Comparison of ENCODE assay signal across 18 cellular contexts in genomic region chr11:46505741-46506485, GRCh38.
DNase-seq lines count a peak whose midpoint lies in the region; ATAC-seq and TF ChIP-seq lines count a peak whose summit lies in the region.
"Had no signal": no experiment of that assay in that cellular context is flagged by ENCODE, and none has a peak within 500 bp of the region (broad histone marks: within the 10 kb centered on the region; RNA-seq: fewer than 3 reads in every experiment).

No MANE protein-coding gene starts in this region.

- H3K27ac Mint-ChIP-seq in activated naive CD4-positive, alpha-beta T cell treated with anti-CD3 and anti-CD28 coated beads for 36 hours, result peak overlapping the region; percentile 35
- peak overlapping the region; percentile 10 for H3K27ac Mint-ChIP-seq in activated naive CD8-positive, alpha-beta T cell treated with anti-CD3 and anti-CD28 coated beads for 36 hours
- H3K27ac Mint-ChIP-seq in stimulated activated effector memory CD8-positive, alpha-beta T cell treated with anti-CD3 and anti-CD28 coated beads, Interleukin-12 subunit alpha, Interleukin-12 subunit beta, amount 100 ng/mL, for 72 hours, result peak overlapping the region; percentile 80
- H3K27ac Mint-ChIP-seq: activated B cell treated with CpG ODN at 0.5 μM for 24 hours had no signal

- peaks cover 0 to 27% (median 8%) of the 10 kb centered on the region in 9 donors for H3K4me1 ChIP-seq in heart right ventricle
- H3K4me1 ChIP-seq: prostate gland, suprapubic skin had no signal

- ATAC-seq in heart right ventricle (peak; percentile 76 to 95 (median 89)), HG03095 (IDR thresholded peaks at IDR 0.05; ENCODE audit: unreplicated experiment) (no peak)
- no peak for ATAC-seq in stimulated activated effector memory CD8-positive, alpha-beta T cell treated with anti-CD3 and anti-CD28 coated beads, Interleukin-12 subunit alpha, Interleukin-12 subunit beta, amount 100 ng/mL, for 72 hours
- ATAC-seq: left lung, Panc1 had no signal

- WGBS in heart right ventricle, 2 donors, result 51 to 54% methylated on average over 6 of the region's 6 CpGs

- no peaks in the 10 kb centered on the region for H3K27me3 ChIP-seq in heart right ventricle
- H3K27me3 ChIP-seq: left lung, suprapubic skin had no signal

- H3K27ac ChIP-seq in heart right ventricle, result peak overlapping the region in 9 of 10 donors; percentile 30 to 68 (median 51)
- H3K27ac ChIP-seq: prostate gland, suprapubic skin had no signal

- intact Hi-C loops in activated naive CD4-positive, alpha-beta T cell treated with anti-CD3 and anti-CD28 coated beads for 36 hours (cut with micrococcal nuclease), result no loop called here
- intact Hi-C loops in heart right ventricle (cut with DNase I), result no loop called here

- no peak overlapping the region for H3K4me3 Mint-ChIP-seq in activated naive CD4-positive, alpha-beta T cell treated with anti-CD3 and anti-CD28 coated beads for 36 hours
- H3K4me3 Mint-ChIP-seq in activated naive CD8-positive, alpha-beta T cell treated with anti-CD3 and anti-CD28 coated beads for 36 hours, result no peak overlapping the region
- H3K4me3 Mint-ChIP-seq in stimulated activated effector memory CD8-positive, alpha-beta T cell treated with anti-CD3 and anti-CD28 coated beads, Interleukin-12 subunit alpha, Interleukin-12 subunit beta, amount 100 ng/mL, for 72 hours, result peak overlapping the region; percentile 4
- H3K4me3 Mint-ChIP-seq: activated B cell treated with CpG ODN at 0.5 μM for 24 hours had no signal

- no peaks in the 10 kb centered on the region for H3K9me3 Mint-ChIP-seq in activated naive CD4-positive, alpha-beta T cell treated with anti-CD3 and anti-CD28 coated beads for 36 hours
- H3K9me3 Mint-ChIP-seq in activated naive CD8-positive, alpha-beta T cell treated with anti-CD3 and anti-CD28 coated beads for 36 hours, result no peaks in the 10 kb centered on the region
- H3K9me3 Mint-ChIP-seq in stimulated activated effector memory CD8-positive, alpha-beta T cell treated with anti-CD3 and anti-CD28 coated beads, Interleukin-12 subunit alpha, Interleukin-12 subunit beta, amount 100 ng/mL, for 72 hours, result no peaks in the 10 kb centered on the region
- H3K9me3 Mint-ChIP-seq: activated B cell treated with CpG ODN at 0.5 μM for 24 hours had no signal

- H3K36me3 Mint-ChIP-seq in activated naive CD4-positive, alpha-beta T cell treated with anti-CD3 and anti-CD28 coated beads for 36 hours (ENCODE audit: low read depth), result peaks cover 3% of the 10 kb centered on the region
- peaks cover 6% of the 10 kb centered on the region for H3K36me3 Mint-ChIP-seq in activated naive CD8-positive, alpha-beta T cell treated with anti-CD3 and anti-CD28 coated beads for 36 hours
- peaks cover 38% of the 10 kb centered on the region for H3K36me3 Mint-ChIP-seq in stimulated activated effector memory CD8-positive, alpha-beta T cell treated with anti-CD3 and anti-CD28 coated beads, Interleukin-12 subunit alpha, Interleukin-12 subunit beta, amount 100 ng/mL, for 72 hours

- H3K4me3 ChIP-seq in heart right ventricle, result no peak overlapping the region
- H3K4me3 ChIP-seq: left lung, prostate gland, suprapubic skin had no signal

- peaks cover 0 to 70% (median 6%) of the 10 kb centered on the region in 9 donors for H3K36me3 ChIP-seq in heart right ventricle

- H3K27me3 Mint-ChIP-seq in activated naive CD4-positive, alpha-beta T cell treated with anti-CD3 and anti-CD28 coated beads for 36 hours (ENCODE audit: low read depth), result no peaks in the 10 kb centered on the region
- H3K27me3 Mint-ChIP-seq in activated naive CD8-positive, alpha-beta T cell treated with anti-CD3 and anti-CD28 coated beads for 36 hours, result no peaks in the 10 kb centered on the region
- H3K27me3 Mint-ChIP-seq: activated B cell treated with CpG ODN at 0.5 μM for 24 hours had no signal

- TF ChIP-seq CTCF in heart right ventricle (IDR thresholded peaks at IDR 0.05), result no peak

- H3K9me3 ChIP-seq in heart right ventricle, result no peaks in the 10 kb centered on the region
- H3K9me3 ChIP-seq: left lung, prostate gland, suprapubic skin had no signal

- H3K4me1 Mint-ChIP-seq in activated naive CD4-positive, alpha-beta T cell treated with anti-CD3 and anti-CD28 coated beads for 36 hours (ENCODE audit: low read depth), result peaks cover 24% of the 10 kb centered on the region
- peaks cover 21% of the 10 kb centered on the region for H3K4me1 Mint-ChIP-seq in activated naive CD8-positive, alpha-beta T cell treated with anti-CD3 and anti-CD28 coated beads for 36 hours
- peaks cover 27% of the 10 kb centered on the region for H3K4me1 Mint-ChIP-seq in stimulated activated effector memory CD8-positive, alpha-beta T cell treated with anti-CD3 and anti-CD28 coated beads, Interleukin-12 subunit alpha, Interleukin-12 subunit beta, amount 100 ng/mL, for 72 hours
- H3K4me1 Mint-ChIP-seq: activated B cell treated with CpG ODN at 0.5 μM for 24 hours had no signal

- CTCF ChIA-PET in activated naive CD4-positive, alpha-beta T cell treated with anti-CD3 and anti-CD28 coated beads for 36 hours (lab: Charles Lee), result interaction anchor here (0.6 to 0.9 kb wide), 3 partner anchors 23 to 279 kb away, joined by 3 to 4 read pairs (median 3); no protein-coding TSS in a partner anchor

- DNase-seq in activated naive CD4-positive, alpha-beta T cell treated with anti-CD3 and anti-CD28 coated beads for 36 hours, result no peak
- no peak for DNase-seq in activated naive CD4-positive, alpha-beta T cell treated with anti-CD3 and anti-CD28 coated beads, Interleukin-2, amount 50 U/mL, for 16 hours
- no peak for DNase-seq in activated naive CD8-positive, alpha-beta T cell treated with anti-CD3 and anti-CD28 coated beads for 36 hours
- peak in 1 of 2 donors; percentile 36 for DNase-seq in heart right ventricle
- no peak for DNase-seq in stimulated activated effector memory CD8-positive, alpha-beta T cell treated with anti-CD3 and anti-CD28 coated beads, Interleukin-12 subunit alpha, Interleukin-12 subunit beta, amount 100 ng/mL, for 72 hours (ENCODE audit: low spot score in 2 of 2)
- DNase-seq in GF-D8 (lab: John Stamatoyannopoulos, UW), result no peak
- DNase-seq in SKM-1 (lab: John Stamatoyannopoulos, UW; ENCODE audit: unreplicated experiment), result no peak
- DNase-seq: activated B cell treated with CpG ODN at 0.5 μM for 24 hours, activated T-cell treated with anti-CD3 and anti-CD28 coated beads for 4 hours, aorta, COR-L47, left lung, NCI-H1930, NCI-H524 had no signal

Comparison
In these comparisons a context has a peak if more than half of its experiments do, and no peak if none do; other contexts are left out.
1. H3K27ac Mint-ChIP-seq: peak in every context shown above with its lines; median percentile 80 in stimulated activated effector memory CD8-positive, alpha-beta T cell treated with anti-CD3 and anti-CD28 coated beads, Interleukin-12 subunit alpha, Interleukin-12 subunit beta, amount 100 ng/mL, for 72 hours; 35 in activated naive CD4-positive, alpha-beta T cell treated with anti-CD3 and anti-CD28 coated beads for 36 hours; 10 in activated naive CD8-positive, alpha-beta T cell treated with anti-CD3 and anti-CD28 coated beads for 36 hours.
2. ATAC-seq: peak in heart right ventricle (8 of 8); none in stimulated activated effector memory CD8-positive, alpha-beta T cell treated with anti-CD3 and anti-CD28 coated beads, Interleukin-12 subunit alpha, Interleukin-12 subunit beta, amount 100 ng/mL, for 72 hours (single experiment) and HG03095 (single experiment).